20 cellular contexts compared by ENCODE assay signal in genomic region chr11:69884286-69884685, GRCh38.
DNase-seq lines count a peak whose midpoint lies in the region; ATAC-seq and TF ChIP-seq lines count a peak whose summit lies in the region.
"Had no signal": no experiment of that assay in that cellular context is flagged by ENCODE, and none has a peak within 500 bp of the region (broad histone marks: within the 10 kb centered on the region; RNA-seq: fewer than 3 reads in every experiment).

No MANE protein-coding gene starts in this region.

- H4K20me1 ChIP-seq in SK-N-SH (ENCODE audit: insufficient read depth) (no peaks in the 10 kb centered on the region), neural progenitor cell (ENCODE audit: low read depth) (no peaks in the 10 kb centered on the region)

- intact Hi-C loops in vagina (cut with DNase I), result no loop called here

- H3K36me3 ChIP-seq in SK-N-SH (replicated peaks in 1 of 2; ENCODE audit: control insufficient read depth in 1 of 2, insufficient read depth in 2 of 2, low read length in 1 of 2), result no peaks in the 10 kb centered on the region
- no peaks in the 10 kb centered on the region for H3K36me3 ChIP-seq in HEK293 (ENCODE audit: control insufficient read depth in 2 of 2, insufficient read depth in 1 of 2, low read length in 2 of 2)
- H3K36me3 ChIP-seq in neural progenitor cell, result no peaks in the 10 kb centered on the region
- H3K36me3 ChIP-seq in vagina, result no peaks in the 10 kb centered on the region
- H3K36me3 ChIP-seq: BLaER1 treated with 17β-estradiol and CSF1 and Interleukin-3, amounts not matched to agents 10 nM and 100 nM had no signal

- DNase-seq in SK-N-SH (no peak), chondrocyte (ENCODE audit: low spot score) (peak; percentile 54), neural progenitor cell (ENCODE audit: low spot score) (no peak), vagina (ENCODE audit: extremely low spot score in 2 of 2) (no peak), NCI-H1694 treated with DMSO at 0.1 percent for 48 hours (lab: John Stamatoyannopoulos, UW) (no peak)
- DNase-seq: AML-193; Caco-2; Calu3; CD4-positive, alpha-beta T cell; CD8-positive, alpha-beta T cell; DMS79 treated with DMSO at 0.1 percent for 48 hours; GF-D8 had no signal

- H3K9me3 ChIP-seq in SK-N-SH, result no peaks in the 10 kb centered on the region
- H3K9me3 ChIP-seq in HEK293 (ENCODE audit: control insufficient read depth, insufficient read depth, low read depth, low read length), result no peaks in the 10 kb centered on the region
- H3K9me3 ChIP-seq in neural progenitor cell (ENCODE audit: low read depth), result no peaks in the 10 kb centered on the region
- no peaks in the 10 kb centered on the region for H3K9me3 ChIP-seq in vagina
- H3K9me3 ChIP-seq: A549; BLaER1 treated with 17β-estradiol and CSF1 and Interleukin-3, amounts not matched to agents 10 nM and 100 nM; Caco-2 had no signal

- H3K4me2 ChIP-seq in SK-N-SH, result no peak overlapping the region
- H3K4me2 ChIP-seq in neural progenitor cell, result no peak overlapping the region
- H3K4me2 ChIP-seq: A549; BLaER1 treated with 17β-estradiol and CSF1 and Interleukin-3, amounts not matched to agents 10 nM and 100 nM had no signal

- no peaks in the 10 kb centered on the region for H3K9me3 Mint-ChIP-seq in chondrocyte (ENCODE audit: low read depth)
- no peaks in the 10 kb centered on the region for H3K9me3 Mint-ChIP-seq in neural progenitor cell
- H3K9me3 Mint-ChIP-seq: CD4-positive, alpha-beta T cell; CD8-positive, alpha-beta T cell had no signal

- H2AFZ ChIP-seq in SK-N-SH (ENCODE audit: low read depth) (no peak overlapping the region), neural progenitor cell (replicated peaks) (no peak overlapping the region)

- no peak for TF ChIP-seq POLR2A in vagina (IDR thresholded peaks at IDR 0.05)

- no peak for TF ChIP-seq EP300 in SK-N-SH (IDR thresholded peaks at IDR 0.05; ENCODE audit: borderline replicate concordance in 1 of 2, low read depth in 1 of 2, low read length in 1 of 2)

- no peaks in the 10 kb centered on the region for H3K4me1 Mint-ChIP-seq in chondrocyte (ENCODE audit: low read depth)
- peaks cover 13% of the 10 kb centered on the region for H3K4me1 Mint-ChIP-seq in neural progenitor cell

- no peak for TF ChIP-seq CTCF in SK-N-SH (IDR thresholded peaks at IDR 0.05)
- TF ChIP-seq CTCF in HEK293 (tag by site-specific recombination; IDR thresholded peaks at IDR 0.05), result no peak
- TF ChIP-seq CTCF in chondrocyte (IDR thresholded peaks at IDR 0.05), result no peak
- TF ChIP-seq CTCF in neural progenitor cell (IDR thresholded peaks at IDR 0.05), result no peak
- no peak for TF ChIP-seq CTCF in vagina (IDR thresholded peaks at IDR 0.05)

- ATAC-seq in SK-N-SH treated with all-trans-retinoic acid at 6 μM for 48 hours (no peak), GM18858 (IDR thresholded peaks at IDR 0.05; ENCODE audit: unreplicated experiment) (no peak)
- ATAC-seq: A549; CD8-positive, alpha-beta T cell had no signal

- WGBS in SK-N-SH (ENCODE audit: low lambda C conversion rate), result 69% methylated on average over 10 of the region's 10 CpGs

- H3K27ac Mint-ChIP-seq in chondrocyte (ENCODE audit: unreplicated experiment), result no peak overlapping the region
- H3K27ac Mint-ChIP-seq in neural progenitor cell, result peak overlapping the region; percentile 30
- H3K27ac Mint-ChIP-seq: B cell; CD4-positive, alpha-beta T cell; CD8-positive, alpha-beta T cell had no signal

- H3K4me3 Mint-ChIP-seq in chondrocyte (ENCODE audit: unreplicated experiment), result no peak overlapping the region
- no peak overlapping the region for H3K4me3 Mint-ChIP-seq in neural progenitor cell
- H3K4me3 Mint-ChIP-seq: B cell; CD4-positive, alpha-beta T cell; CD8-positive, alpha-beta T cell had no signal

- H3K27ac ChIP-seq in SK-N-SH (ENCODE audit: low read depth in 2 of 2, low read length in 1 of 2) (no peak overlapping the region), HEK293 (ENCODE audit: extremely low read depth, low read depth, low read length) (no peak overlapping the region), neural progenitor cell (no peak overlapping the region), vagina (no peak overlapping the region)
- H3K27ac ChIP-seq: 22Rv1; A549; BLaER1 treated with 17β-estradiol and CSF1 and Interleukin-3, amounts not matched to agents 10 nM and 100 nM; C4-2B had no signal

- H3K27me3 Mint-ChIP-seq in chondrocyte (ENCODE audit: low read depth) (peaks cover 10% of the 10 kb centered on the region), neural progenitor cell (ENCODE audit: insufficient read depth, low read depth) (peaks cover 10% of the 10 kb centered on the region)

- peaks cover 0 to 8% of the 10 kb centered on the region in 2 experiments; a peak in 1 of 4 replicates for H3K4me1 ChIP-seq in SK-N-SH (ENCODE audit: control insufficient read depth in 1 of 2, insufficient read depth in 2 of 2, low read depth in 1 of 2, low read length in 1 of 2)
- no peaks in the 10 kb centered on the region for H3K4me1 ChIP-seq in HEK293 (ENCODE audit: control insufficient read depth, insufficient read depth, low read length)
- H3K4me1 ChIP-seq in neural progenitor cell, result peaks cover 9% of the 10 kb centered on the region
- no peaks in the 10 kb centered on the region for H3K4me1 ChIP-seq in vagina
- H3K4me1 ChIP-seq: A549, Caco-2 had no signal

- no peaks in the 10 kb centered on the region for H3K9me2 ChIP-seq in SK-N-SH

- H3F3A ChIP-seq in SK-N-SH (replicated peaks; ENCODE audit: insufficient read depth) (no peaks in the 10 kb centered on the region), neural progenitor cell (ENCODE audit: low read depth) (peaks cover 7% of the 10 kb centered on the region)

- H3K79me2 ChIP-seq in SK-N-SH (ENCODE audit: insufficient read depth) (no peaks in the 10 kb centered on the region), neural progenitor cell (ENCODE audit: low read depth) (no peaks in the 10 kb centered on the region)

- H3K36me3 Mint-ChIP-seq in chondrocyte (ENCODE audit: low read depth) (no peaks in the 10 kb centered on the region), neural progenitor cell (no peaks in the 10 kb centered on the region)
- H3K36me3 Mint-ChIP-seq: CD8-positive, alpha-beta T cell had no signal

- H3K4me3 ChIP-seq in SK-N-SH (ENCODE audit: low read depth in 2 of 2, low read length in 1 of 2) (no peak overlapping the region), HEK293 (ENCODE audit: low read depth, low read length) (no peak overlapping the region), neural progenitor cell (no peak overlapping the region), vagina (no peak overlapping the region)
- H3K4me3 ChIP-seq: A549; BLaER1 treated with 17β-estradiol and CSF1 and Interleukin-3, amounts not matched to agents 10 nM and 100 nM had no signal

- no peak for TF ChIP-seq RAD21 in SK-N-SH (IDR thresholded peaks at IDR 0.05; ENCODE audit: low read length)

- CTCF ChIA-PET in SK-N-SH (lab: Yijun Ruan, JAX) (interaction anchor here (1.2 to 2.7 kb wide), 4 partner anchors 11 to 83 kb away, joined by 3 to 15 read pairs (median 6); no protein-coding TSS in a partner anchor), HEK293 (lab: Yijun Ruan, JAX) (no interaction called here)

- H3K27me3 ChIP-seq in SK-N-SH (ENCODE audit: insufficient read depth) (no peaks in the 10 kb centered on the region), neural progenitor cell (peaks cover 7% of the 10 kb centered on the region), vagina (no peaks in the 10 kb centered on the region)

- POLR2A ChIA-PET in SK-N-SH (lab: Yijun Ruan, JAX) (no interaction called here), HEK293 (lab: Yijun Ruan, JAX) (no interaction called here)

- H3K9ac ChIP-seq in SK-N-SH (no peak overlapping the region), neural progenitor cell (no peak overlapping the region)
- H3K9ac ChIP-seq: BLaER1 treated with 17β-estradiol and CSF1 and Interleukin-3, amounts not matched to agents 10 nM and 100 nM had no signal

TF ChIP-seq in SK-N-SH treated with all-trans-retinoic acid at 6 μM for 48 hours, 23 proteins besides CTCF, POLR2A, EP300 and RAD21:
- no peak for TF ChIP-seq ESRRG (CRISPR knock-in tag; IDR thresholded peaks at IDR 0.05)
- no peak for TF ChIP-seq GLIS3 (CRISPR knock-in tag; IDR thresholded peaks at IDR 0.05)
- TF ChIP-seq ZFP3 (CRISPR knock-in tag; IDR thresholded peaks at IDR 0.05), result peak; percentile 91

TF ChIP-seq in SK-N-SH, 30 proteins besides CTCF, POLR2A, EP300 and RAD21 (continues in another document):
- TF ChIP-seq NRF1 (IDR thresholded peaks at IDR 0.05; ENCODE audit: low read depth, low read length), result no peak
- TF ChIP-seq RCOR1 (IDR thresholded peaks at IDR 0.05; ENCODE audit: low read length), result no peak
- TF ChIP-seq RFX5 (IDR thresholded peaks at IDR 0.05; ENCODE audit: low read length), result no peak
- TF ChIP-seq SIN3A (IDR thresholded peaks at IDR 0.05; ENCODE audit: borderline replicate concordance, low read depth, low read length), result no peak
- TF ChIP-seq CHD2 (IDR thresholded peaks at IDR 0.05; ENCODE audit: low read length, partially characterized antibody), result no peak
- no peak for TF ChIP-seq MXI1 (IDR thresholded peaks at IDR 0.05; ENCODE audit: low read depth, low read length)
- TF ChIP-seq GABPA (IDR thresholded peaks at IDR 0.05; ENCODE audit: low read depth), result no peak
- TF ChIP-seq ELF1 (IDR thresholded peaks at IDR 0.05), result no peak

TF ChIP-seq in HEK293, 187 proteins besides CTCF, POLR2A, EP300 and RAD21:
- TF ChIP-seq KLF10 (tag by site-specific recombination; IDR thresholded peaks at IDR 0.05), result no peak
- TF ChIP-seq ZFP3 (tag by site-specific recombination; IDR thresholded peaks at IDR 0.05; ENCODE audit: low read depth), result peak; percentile 79
TF ChIP-seq in HEK293: peak in this region for 1.
